In genomic region chr12:96719671-96720362, GRCh38 we compare ENCODE assay signal across 8 cellular contexts.
A peak's percentile ranks its signal among the peaks of the same experiment; 100 is the strongest.
DNase-seq lines count a peak whose midpoint lies in the region; ATAC-seq and TF ChIP-seq lines count a peak whose summit lies in the region.

No MANE protein-coding gene starts in this region.

- TF ChIP-seq CTCF in DND-41 (IDR thresholded peaks at IDR 0.05; ENCODE audit: borderline replicate concordance, extremely low read depth, low read length, poor library complexity, severe bottlenecking), result no peak
- no peak for TF ChIP-seq CTCF in Panc1 (IDR thresholded peaks at IDR 0.05)

- H3K9ac ChIP-seq in DND-41 (ENCODE audit: low read depth, low read length), result peak overlapping the region; percentile 66

- ATAC-seq in DND-41 (ENCODE audit: insufficient read depth, low read depth), result peak; percentile 91
- ATAC-seq in GM19467 (IDR thresholded peaks at IDR 0.05; ENCODE audit: unreplicated experiment), result peak; percentile 93
- peak; percentile 95 for ATAC-seq in HG03558 (IDR thresholded peaks at IDR 0.05; ENCODE audit: extremely low read depth, unreplicated experiment)
- ATAC-seq in Panc1, result peak; percentile 80

- H3K27ac ChIP-seq in DND-41 (ENCODE audit: low read length) (peak overlapping the region; percentile 93), Panc1 (ENCODE audit: low read length) (no peak overlapping the region)
- peak overlapping the region; percentile 38 for H3K27ac ChIP-seq in effector memory CD4-positive, alpha-beta T cell (ENCODE audit: insufficient read depth, low read length, poor library complexity, severe bottlenecking)

- no peaks in the 10 kb centered on the region for H3K79me2 ChIP-seq in DND-41 (ENCODE audit: insufficient read depth, low read length)

- in situ Hi-C loops in Panc1 (cut with HindIII; ENCODE audit: low pct_unique_long_range_greater_than_20kb, low sequenced_read_pairs), result no loop called here

- H3K27me3 ChIP-seq in DND-41 (ENCODE audit: insufficient read depth, low read length, poor library complexity), result no peaks in the 10 kb centered on the region
- no peaks in the 10 kb centered on the region for H3K27me3 ChIP-seq in Panc1 (ENCODE audit: control insufficient read depth, insufficient read depth, low read length)
- no peaks in the 10 kb centered on the region for H3K27me3 ChIP-seq in effector memory CD4-positive, alpha-beta T cell (replicated peaks; ENCODE audit: control insufficient read depth, insufficient read depth, low read length, poor library complexity, severe bottlenecking)

- intact Hi-C loops in Panc1 (cut with micrococcal nuclease; ENCODE audit: unreplicated experiment), result no loop called here

- peak overlapping the region; percentile 37 to 66; a peak in 3 of 4 replicates for H3K4me3 ChIP-seq in DND-41 (ENCODE audit: low read depth in 1 of 2, low read length in 2 of 2)
- peak overlapping the region; percentile 37 to 57 for H3K4me3 ChIP-seq in Panc1 (ENCODE audit: low read depth in 2 of 2, low read length in 2 of 2)
- H3K4me3 ChIP-seq in effector memory CD4-positive, alpha-beta T cell (ENCODE audit: insufficient read depth, low read depth, low read length, poor library complexity, severe bottlenecking), result peak overlapping the region; percentile 49

- H2AFZ ChIP-seq in DND-41 (ENCODE audit: low read depth, low read length), result peak overlapping the region; percentile 96

- peak overlapping the region; percentile 84 for H3K4me2 ChIP-seq in DND-41 (ENCODE audit: insufficient read depth, low read length)

- CTCF ChIA-PET in Panc1 (lab: Charles Lee), result no interaction called here

- POLR2A ChIA-PET in Panc1 (lab: Charles Lee), result no interaction called here

- H3K9me3 ChIP-seq in DND-41 (ENCODE audit: insufficient read depth, low read length, severe bottlenecking) (no peaks in the 10 kb centered on the region), Panc1 (ENCODE audit: control insufficient read depth, insufficient read depth, low read depth, low read length) (no peaks in the 10 kb centered on the region)
- H3K9me3 ChIP-seq in effector memory CD4-positive, alpha-beta T cell (ENCODE audit: control insufficient read depth, low read length), result no peaks in the 10 kb centered on the region

- H3K36me3 ChIP-seq in DND-41 (ENCODE audit: insufficient read depth, low read length), result no peaks in the 10 kb centered on the region
- no peaks in the 10 kb centered on the region for H3K36me3 ChIP-seq in Panc1 (ENCODE audit: control insufficient read depth, insufficient read depth, low read length)
- H3K36me3 ChIP-seq in effector memory CD4-positive, alpha-beta T cell (ENCODE audit: control insufficient read depth, insufficient read depth, low read length), result no peaks in the 10 kb centered on the region

- no TSS peak for BruUV-seq in Panc1 (replicated peaks; lab: Mats Ljungman, UMichigan)

- DNase-seq in DND-41, result peak; percentile 58
- DNase-seq in Panc1 (ENCODE audit: low read depth, low spot score), result no peak
- DNase-seq in effector memory CD4-positive, alpha-beta T cell, result no peak
- DNase-seq in pons (ENCODE audit: low spot score), result peak; percentile 38
- no peak for DNase-seq in T1000 (lab: John Stamatoyannopoulos, UW)
- DNase-seq in NCI-H1436 (lab: John Stamatoyannopoulos, UW), result no peak

- H3K4me1 ChIP-seq in DND-41 (ENCODE audit: insufficient read depth, low read length) (peaks cover 19% of the 10 kb centered on the region), Panc1 (ENCODE audit: control insufficient read depth, insufficient read depth, low read length) (no peaks in the 10 kb centered on the region)
- H3K4me1 ChIP-seq in effector memory CD4-positive, alpha-beta T cell (ENCODE audit: control insufficient read depth, insufficient read depth, low read length, poor library complexity, severe bottlenecking), result no peaks in the 10 kb centered on the region

- H4K20me1 ChIP-seq in DND-41 (ENCODE audit: insufficient read depth, low read length), result no peaks in the 10 kb centered on the region

Comparison
In these comparisons a context has a peak if more than half of its experiments do, and no peak if none do; other contexts are left out.
1. DNase-seq: peak in DND-41 (single experiment) and pons (single experiment); none in Panc1 (single experiment), effector memory CD4-positive, alpha-beta T cell (0 of 3), T1000 (single experiment) and NCI-H1436 (single experiment).
2. Peak in every context shown above with its lines, with median percentiles within 50 percentile points of each other: ATAC-seq and H3K4me3 ChIP-seq.